Comparison of ENCODE assay signal across 11 cellular contexts in genomic region chr1:215569987-215570824, GRCh38. TPM values are rescaled to one million over a fixed set of nuclear protein-coding genes. Genes with fewer than 3 reads are reported as not detected.
DNase-seq lines count a peak whose midpoint lies in the region; ATAC-seq, FAIRE-seq and TF ChIP-seq lines count a peak whose summit lies in the region.
"Had no signal": no experiment of that assay in that cellular context is flagged by ENCODE, and none has a peak within 500 bp of the region (broad histone marks: within the 10 kb centered on the region; RNA-seq: fewer than 3 reads in every experiment).

No MANE protein-coding gene starts in this region.

- no peak for ATAC-seq in HepG2
- no peak for ATAC-seq in right lobe of liver
- no peak for ATAC-seq in HG02642 (IDR thresholded peaks at IDR 0.05; ENCODE audit: poor library complexity, unreplicated experiment)
- ATAC-seq: left colon; stimulated activated memory B cell treated with anti-CD40 and anti-IgM and Interleukin-4, amounts not matched to agents 10 μg/mL and 1 μg/mL and 100 μg/mL, for 72 hours had no signal

- TF ChIP-seq CTCF in HepG2 (CRISPR knock-in tag; IDR thresholded peaks at IDR 0.05) (no peak), right lobe of liver (IDR thresholded peaks at IDR 0.05) (no peak), testis (IDR thresholded peaks at IDR 0.05) (no peak)

- CTCF ChIA-PET in HepG2 (lab: Yijun Ruan, JAX; ENCODE audit: low intra/inter-chr PET ratio, low total read pairs) = no interaction called here

- DNase-seq in HepG2 (ENCODE audit: low spot score) (no peak), right lobe of liver (no peak), adipocyte (ENCODE audit: low read depth) (peak; percentile 7), testis (no peak), hypothalamus (lab: John Stamatoyannopoulos, UW) (no peak), AML-193 (lab: John Stamatoyannopoulos, UW) (no peak)
- DNase-seq: left colon, spleen had no signal

- intact Hi-C loops in HepG2 (cut with micrococcal nuclease; ENCODE audit: unreplicated experiment) = loop anchor here (2.0 kb wide), 1 partner anchor 35 kb away; no protein-coding TSS in a partner anchor
- intact Hi-C loops in right lobe of liver (cut with DNase I) = no loop called here
- intact Hi-C loops in testis (cut with DNase I; ENCODE audit: low total_unique reads) = no loop called here

- H3K9me3 ChIP-seq in HepG2 (ENCODE audit: low read length) (no peaks in the 10 kb centered on the region), right lobe of liver (no peaks in the 10 kb centered on the region), adipocyte (ENCODE audit: control insufficient read depth, low read length) (no peaks in the 10 kb centered on the region), iPS-18a (ENCODE audit: control insufficient read depth, low read depth, low read length) (no peaks in the 10 kb centered on the region), testis (no peaks in the 10 kb centered on the region)
- H3K9me3 ChIP-seq: spleen had no signal

- H3K4me2 ChIP-seq in HepG2 (ENCODE audit: low read depth, low read length) = peak overlapping the region; percentile 82

- H3K4me3 ChIP-seq in HepG2 (replicated peaks in 1 of 3; ENCODE audit: insufficient read depth in 1 of 3, low read depth in 2 of 3, low read length in 3 of 3) (peak overlapping the region; percentile 42 to 92 (median 85); a peak in 5 of 6 replicates), right lobe of liver (no peak overlapping the region), adipocyte (ENCODE audit: low read length) (peak overlapping the region; percentile 95), iPS-18a (ENCODE audit: low read length) (peak overlapping the region; percentile 81), testis (no peak overlapping the region)

- FAIRE-seq in HepG2 (lab: Jason Lieb, UNC) = no peak

- peaks cover 26% of the 10 kb centered on the region for H4K20me1 ChIP-seq in HepG2 (ENCODE audit: insufficient read depth, low read length)

- BruUV-seq in HepG2 (replicated peaks; lab: Mats Ljungman, UMichigan) = no TSS peak

- no peak for TF ChIP-seq RAD21 in HepG2 (CRISPR knock-in tag; IDR thresholded peaks at IDR 0.05)

- in situ Hi-C loops in HepG2 (cut with HindIII; ENCODE audit: extremely low pct_ligation_motif_present, low pct_unique_long_range_greater_than_20kb) = no loop called here

- 30% methylated on average over 3 of the region's 3 CpGs for WGBS in HepG2 (ENCODE audit: low lambda C conversion rate)
- WGBS in right lobe of liver (ENCODE audit: insufficient coverage, low coverage, low lambda C conversion rate, missing lambda C conversion rate) = 48% methylated on average over 3 of the region's 3 CpGs
- 38 to 39% methylated on average over 3 of the region's 3 CpGs for WGBS in testis, 2 donors

- H3K27ac ChIP-seq in HepG2 (ENCODE audit: extremely low read length, insufficient read depth, low read length) (peak overlapping the region; percentile 53), right lobe of liver (no peak overlapping the region), iPS-18a (ENCODE audit: low read length) (no peak overlapping the region), testis (peak overlapping the region in 1 of 2 donors; percentile 96)
- H3K27ac ChIP-seq: spleen had no signal

- POLR2A ChIA-PET in HepG2 (lab: Yijun Ruan, JAX) = interaction anchor here (4.7 kb wide), 1 partner anchor 12 kb away, joined by 39 read pairs; no protein-coding TSS in a partner anchor

- H3K79me2 ChIP-seq in HepG2 (ENCODE audit: insufficient read depth, low read length) = peaks cover 84% of the 10 kb centered on the region

- TF ChIP-seq EP300 in HepG2 (IDR thresholded peaks at IDR 0.05; ENCODE audit: low read depth in 2 of 2, low read length in 2 of 2) (no peak), HepG2 (CRISPR knock-in tag; IDR thresholded peaks at IDR 0.05; ENCODE audit: borderline replicate concordance) (no peak)

- H3K36me3 ChIP-seq in HepG2 (replicated peaks in 1 of 2; ENCODE audit: control insufficient read depth in 1 of 2, insufficient read depth in 2 of 2, low read length in 2 of 2) (peaks cover 0 to 6% of the 10 kb centered on the region in 2 experiments; a peak in 2 of 5 replicates), right lobe of liver (no peaks in the 10 kb centered on the region), adipocyte (ENCODE audit: control insufficient read depth, insufficient read depth, low read length, severe bottlenecking) (no peaks in the 10 kb centered on the region), iPS-18a (ENCODE audit: control insufficient read depth, low read depth, low read length) (no peaks in the 10 kb centered on the region), testis (ENCODE audit: low read depth, missing control alignments) (no peaks in the 10 kb centered on the region)
- H3K36me3 ChIP-seq: spleen had no signal

- H3K9ac ChIP-seq in HepG2 (ENCODE audit: insufficient read depth, low read depth, low read length) (peak overlapping the region; percentile 67), adipocyte (ENCODE audit: low read length) (peak overlapping the region; percentile 80), iPS-18a (ENCODE audit: low read length) (no peak overlapping the region)

- TF ChIP-seq POLR2A in HepG2 (IDR thresholded peaks at IDR 0.05; ENCODE audit: insufficient read depth in 1 of 2, low read depth in 2 of 2, low read length in 2 of 2) (no peak), right lobe of liver (IDR thresholded peaks at IDR 0.05) (no peak), testis (IDR thresholded peaks at IDR 0.05) (no peak)

- H2AFZ ChIP-seq in HepG2 (ENCODE audit: low read length) = no peak overlapping the region

- H3K27me3 ChIP-seq in HepG2 (ENCODE audit: control insufficient read depth in 1 of 2, insufficient read depth in 2 of 2, low read length in 2 of 2) (no peaks in the 10 kb centered on the region; a peak in 1 of 5 replicates), right lobe of liver (no peaks in the 10 kb centered on the region), adipocyte (replicated peaks; ENCODE audit: control insufficient read depth, insufficient read depth, low read length) (no peaks in the 10 kb centered on the region), iPS-18a (ENCODE audit: control insufficient read depth, insufficient read depth, low read length) (no peaks in the 10 kb centered on the region), testis (no peaks in the 10 kb centered on the region)

- peaks cover 49% of the 10 kb centered on the region for H3K4me1 ChIP-seq in HepG2 (ENCODE audit: insufficient read depth, low read length)
- peaks cover 0 to 33% (median 15%) of the 10 kb centered on the region in 4 donors for H3K4me1 ChIP-seq in right lobe of liver
- peaks cover 44% of the 10 kb centered on the region for H3K4me1 ChIP-seq in adipocyte (ENCODE audit: control insufficient read depth, insufficient read depth, low read length)
- H3K4me1 ChIP-seq in iPS-18a (ENCODE audit: control insufficient read depth, low read depth, low read length) = peaks cover 8% of the 10 kb centered on the region
- peaks cover 39% of the 10 kb centered on the region for H3K4me1 ChIP-seq in testis

TF ChIP-seq in HepG2, 621 proteins besides CTCF, POLR2A, EP300 and RAD21:
- TF ChIP-seq ZNF768 (CRISPR knock-in tag; IDR thresholded peaks at IDR 0.05) (no peak), ASH2L (IDR thresholded peaks at IDR 0.05; ENCODE audit: insufficient read length, low read depth, low read length) (peak; percentile 5)

RNA-seq across cellular contexts. Expression of gene KCTD3, which starts 3.1 kb away (rescaled TPM):
- total RNA-seq in HepG2 (2016; rRNA removed; fragmentation: Illumina TruSeq; extraction: Trizol) (68.1 and 101 TPM in 2 replicates), right lobe of liver (10 to 100 TPM; 33.0 to 43.5 (median 39.3) TPM), testis (10 to 100 TPM; 70.2 to 81.5 TPM)
- total RNA-seq in HepG2 (2016; cell fraction: cytosol; rRNA removed; fragmentation: Illumina TruSeq; extraction: Trizol; ENCODE audit: low read depth) = 21.1 and 25.6 TPM in 2 replicates
- 62.7 and 95.7 TPM in 2 replicates for total RNA-seq in HepG2 (2016; cell fraction: insoluble cytoplasmic fraction; rRNA removed; fragmentation: Illumina TruSeq; extraction: Trizol)
- 67.6 and 75.5 TPM in 2 replicates for total RNA-seq in HepG2 (2016; cell fraction: membrane; rRNA removed; fragmentation: Illumina TruSeq; extraction: Trizol)
- total RNA-seq in HepG2 (2016; cell fraction: nucleus; rRNA removed; fragmentation: Illumina TruSeq; extraction: Trizol) = 61.8 and 68.8 TPM in 2 replicates
- polyA plus RNA-seq in HepG2 (2011; rRNA removed) (42.1 and 49.8 TPM in 2 replicates), testis (ENCODE audit: insufficient read depth, low read depth, low replicate concordance) (38.1 TPM)
- polyA plus RNA-seq in HepG2 (2011; cell fraction: cytosol; rRNA removed) = 28.9 and 30.6 TPM in 2 replicates
- 39.0 and 39.4 TPM in 2 replicates for polyA plus RNA-seq in HepG2 (2011; cell fraction: nucleus; rRNA removed)
- 26.8 and 35.9 TPM in 2 replicates for polyA plus RNA-seq in HepG2 (2012)
- polyA plus RNA-seq in HepG2 (2016; cell fraction: cytosol; fragmentation: Illumina TruSeq; extraction: Trizol; ENCODE audit: low read depth) = 9.7 and 10.6 TPM in 2 replicates
- 81.8 and 89.6 TPM in 2 replicates for polyA plus RNA-seq in HepG2 (2016; cell fraction: insoluble cytoplasmic fraction; fragmentation: Illumina TruSeq; extraction: Trizol; ENCODE audit: low read depth)
- polyA plus RNA-seq in HepG2 (2016; cell fraction: membrane; fragmentation: Illumina TruSeq; extraction: Trizol; ENCODE audit: low read depth) = 32.1 and 35.4 TPM in 2 replicates
- 79.5 and 81.4 TPM in 2 replicates for polyA plus RNA-seq in HepG2 (2016; cell fraction: nucleus; fragmentation: Illumina TruSeq; extraction: Trizol; ENCODE audit: insufficient read depth, low read depth)
- polyA minus RNA-seq in HepG2 (2011; rRNA and poly(A)+ RNA removed; ENCODE audit: low replicate concordance) = 59.2 and 101 TPM in 2 replicates
- polyA minus RNA-seq in HepG2 (2011; cell fraction: cytosol; rRNA and poly(A)+ RNA removed) = 37.6 and 40.1 TPM in 2 replicates
- 82.1 and 91.3 TPM in 2 replicates for polyA minus RNA-seq in HepG2 (2011; cell fraction: nucleus; rRNA and poly(A)+ RNA removed)

Comparison
In these comparisons a context has a peak if more than half of its experiments do, and no peak if none do; other contexts are left out.
1. H3K4me3 ChIP-seq: peak in HepG2 (3 of 3), adipocyte (single experiment) and iPS-18a (single experiment); none in right lobe of liver (0 of 3) and testis (0 of 2).